Comparison of ENCODE assay signal across 2 cellular contexts in the genomic region with DNA sequence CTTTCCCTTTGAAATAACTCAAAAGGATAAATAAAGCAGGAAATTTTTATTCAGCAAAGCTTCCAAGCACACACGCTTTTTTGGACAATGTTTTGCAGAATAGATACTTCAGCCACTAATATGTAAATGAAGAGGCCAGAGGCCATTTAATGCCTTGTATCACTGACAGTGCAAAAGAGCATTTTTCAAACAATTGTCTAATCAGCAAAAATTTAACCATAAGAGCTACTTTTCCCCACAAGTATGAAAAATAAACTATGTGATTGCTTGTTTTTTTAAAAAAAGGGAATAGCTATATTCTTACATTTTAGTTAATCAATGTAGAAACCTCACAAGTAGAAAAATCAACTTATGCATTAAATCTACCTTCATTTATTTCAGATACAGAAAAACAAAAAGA.
TF ChIP-seq lines count a peak whose summit lies in the region.

No MANE protein-coding gene starts in this region.

TF ChIP-seq in A549, 52 proteins besides CTCF, POLR2A, EP300 and RAD21 (continued from another document):
- TF ChIP-seq, protein P1, sequence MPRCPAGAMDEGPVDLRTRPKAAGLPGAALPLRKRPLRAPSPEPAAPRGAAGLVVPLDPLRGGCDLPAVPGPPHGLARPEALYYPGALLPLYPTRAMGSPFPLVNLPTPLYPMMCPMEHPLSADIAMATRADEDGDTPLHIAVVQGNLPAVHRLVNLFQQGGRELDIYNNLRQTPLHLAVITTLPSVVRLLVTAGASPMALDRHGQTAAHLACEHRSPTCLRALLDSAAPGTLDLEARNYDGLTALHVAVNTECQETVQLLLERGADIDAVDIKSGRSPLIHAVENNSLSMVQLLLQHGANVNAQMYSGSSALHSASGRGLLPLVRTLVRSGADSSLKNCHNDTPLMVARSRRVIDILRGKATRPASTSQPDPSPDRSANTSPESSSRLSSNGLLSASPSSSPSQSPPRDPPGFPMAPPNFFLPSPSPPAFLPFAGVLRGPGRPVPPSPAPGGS (IDR thresholded peaks at IDR 0.05) = no peak

TF ChIP-seq in K562, 482 proteins besides CTCF, POLR2A, EP300 and RAD21 (continued from another document):
- TF ChIP-seq, protein P2, sequence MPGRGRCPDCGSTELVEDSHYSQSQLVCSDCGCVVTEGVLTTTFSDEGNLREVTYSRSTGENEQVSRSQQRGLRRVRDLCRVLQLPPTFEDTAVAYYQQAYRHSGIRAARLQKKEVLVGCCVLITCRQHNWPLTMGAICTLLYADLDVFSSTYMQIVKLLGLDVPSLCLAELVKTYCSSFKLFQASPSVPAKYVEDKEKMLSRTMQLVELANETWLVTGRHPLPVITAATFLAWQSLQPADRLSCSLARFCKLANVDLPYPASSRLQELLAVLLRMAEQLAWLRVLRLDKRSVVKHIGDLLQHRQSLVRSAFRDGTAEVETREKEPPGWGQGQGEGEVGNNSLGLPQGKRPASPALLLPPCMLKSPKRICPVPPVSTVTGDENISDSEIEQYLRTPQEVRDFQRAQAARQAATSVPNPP (IDR thresholded peaks at IDR 0.05; ENCODE audit: borderline replicate concordance, insufficient read depth, insufficient read length) = no peak
- TF ChIP-seq MAFG (tag; conservative IDR thresholded peaks at IDR 0.05) (peak; percentile 69), MAFK (IDR thresholded peaks at IDR 0.05; ENCODE audit: low read length) (peak; percentile 81), MAFF (IDR thresholded peaks at IDR 0.05; ENCODE audit: low read length) (peak; percentile 85), PHF8 (IDR thresholded peaks at IDR 0.05; ENCODE audit: borderline replicate concordance, low read length) (no peak), ZNF316 (IDR thresholded peaks at IDR 0.05) (peak; percentile 90), EHMT2 (IDR thresholded peaks at IDR 0.05) (no peak), FOXJ3 (CRISPR knock-in tag; IDR thresholded peaks at IDR 0.05) (no peak)
